Comparison of ENCODE assay signal across 9 cellular contexts in genomic region chr3:187000711-187001151, GRCh38.
A peak's percentile ranks its signal among the peaks of the same experiment; 100 is the strongest.
DNase-seq lines count a peak whose midpoint lies in the region; ATAC-seq and TF ChIP-seq lines count a peak whose summit lies in the region.
"Had no signal": no experiment of that assay in that cellular context is flagged by ENCODE, and none has a peak within 500 bp of the region (broad histone marks: within the 10 kb centered on the region; RNA-seq: fewer than 3 reads in every experiment).

No MANE protein-coding gene starts in this region.

- no peaks in the 10 kb centered on the region for H4K20me1 ChIP-seq in PC-3 (ENCODE audit: low read length)

- DNase-seq in PC-3 (no peak), pons (ENCODE audit: low spot score) (peak; percentile 64), upper lobe of left lung (no peak), Caco-2 (no peak), GM03348 (ENCODE audit: low spot score) (no peak)
- DNase-seq: NCI-H2171 had no signal

- H3K4me3 ChIP-seq in PC-3 (ENCODE audit: low read length) (no peak overlapping the region), upper lobe of left lung (no peak overlapping the region), Caco-2 (ENCODE audit: low read depth, low read length) (no peak overlapping the region)

- no peaks in the 10 kb centered on the region for H3K79me2 ChIP-seq in PC-3 (ENCODE audit: low read length)

- no peak for TF ChIP-seq EP300 in upper lobe of left lung (IDR thresholded peaks at IDR 0.05)

- H3K27me3 Mint-ChIP-seq in Caco-2 (ENCODE audit: insufficient read depth, unreplicated experiment): no peaks in the 10 kb centered on the region

- no peak overlapping the region for H2AFZ ChIP-seq in PC-3 (ENCODE audit: low read length)

- ATAC-seq in GM19043 (IDR thresholded peaks at IDR 0.05; ENCODE audit: low read depth, unreplicated experiment) (peak; percentile 59), HG02852 (IDR thresholded peaks at IDR 0.05; ENCODE audit: unreplicated experiment) (peak; percentile 64), PC-3 (no peak), upper lobe of left lung (ENCODE audit: low FRiP score in 2 of 2) (no peak)

- no peaks in the 10 kb centered on the region for H3K9me3 Mint-ChIP-seq in Caco-2 (ENCODE audit: unreplicated experiment)

- intact Hi-C loops in PC-3 (cut with micrococcal nuclease): no loop called here
- intact Hi-C loops in Caco-2 (cut with micrococcal nuclease; ENCODE audit: unreplicated experiment): no loop called here

- no peaks in the 10 kb centered on the region for H3F3A ChIP-seq in PC-3 (ENCODE audit: low read length, unreplicated experiment)

- H3K9me2 ChIP-seq in PC-3 (replicated peaks; ENCODE audit: low read length): no peaks in the 10 kb centered on the region

- WGBS in upper lobe of left lung, 2 donors: 77 to 83% methylated on average over 4 of the region's 4 CpGs

- BruUV-seq in PC-3 (replicated peaks; lab: Mats Ljungman, UMichigan) (no TSS peak), Caco-2 (replicated peaks; lab: Mats Ljungman, UMichigan) (no TSS peak)

- H3K27ac Mint-ChIP-seq in Caco-2 (ENCODE audit: unreplicated experiment): no peak overlapping the region

- H3K36me3 ChIP-seq in PC-3 (ENCODE audit: low read depth, low read length) (no peaks in the 10 kb centered on the region), upper lobe of left lung (no peaks in the 10 kb centered on the region), Caco-2 (ENCODE audit: control insufficient read depth, insufficient read depth, low read length) (no peaks in the 10 kb centered on the region)

- H3K9me3 ChIP-seq in PC-3 (ENCODE audit: low read length) (no peaks in the 10 kb centered on the region), upper lobe of left lung (no peaks in the 10 kb centered on the region), Caco-2 (no peaks in the 10 kb centered on the region)

- TF ChIP-seq POLR2A in upper lobe of left lung (IDR thresholded peaks at IDR 0.05): no peak

- CTCF ChIA-PET in PC-3 (lab: Charles Lee): no interaction called here
- CTCF ChIA-PET in Caco-2 (lab: Charles Lee): no interaction called here

- TF ChIP-seq CTCF in PC-3 (conservative IDR thresholded peaks at IDR 0.05; ENCODE audit: low read depth, low read length) (no peak), upper lobe of left lung (IDR thresholded peaks at IDR 0.05) (no peak), Caco-2 (IDR thresholded peaks at IDR 0.05; ENCODE audit: insufficient read depth in 1 of 2, low read depth in 1 of 2, low read length in 1 of 2, severe bottlenecking in 1 of 2, unreplicated experiment in 1 of 2) (no peak)

- H3K27me3 ChIP-seq in PC-3 (ENCODE audit: low read length) (no peaks in the 10 kb centered on the region), upper lobe of left lung (no peaks in the 10 kb centered on the region), Caco-2 (replicated peaks; ENCODE audit: control insufficient read depth, insufficient read depth, low read length) (no peaks in the 10 kb centered on the region)

- H3K4me2 ChIP-seq in PC-3 (ENCODE audit: low read length): no peak overlapping the region

- H3K4me1 Mint-ChIP-seq in Caco-2 (ENCODE audit: low read depth, unreplicated experiment): peaks cover 3% of the 10 kb centered on the region

- H3K4me3 Mint-ChIP-seq in Caco-2 (ENCODE audit: unreplicated experiment): no peak overlapping the region
- H3K4me3 Mint-ChIP-seq: neural crest cell had no signal

- H3K36me3 Mint-ChIP-seq in Caco-2 (ENCODE audit: insufficient read depth, unreplicated experiment): no peaks in the 10 kb centered on the region

- POLR2A ChIA-PET in PC-3 (lab: Charles Lee; ENCODE audit: unreplicated experiment): no interaction called here
- POLR2A ChIA-PET in Caco-2 (lab: Charles Lee): no interaction called here

- no peak overlapping the region for H3K9ac ChIP-seq in PC-3 (ENCODE audit: low read length)

- H3K4me1 ChIP-seq in PC-3 (ENCODE audit: insufficient read depth, low read length): peaks cover 13% of the 10 kb centered on the region; the same call in 1 of the 2 replicates
- H3K4me1 ChIP-seq in upper lobe of left lung: peaks cover 0 to 4% (median 1%) of the 10 kb centered on the region in 4 donors
- no peaks in the 10 kb centered on the region for H3K4me1 ChIP-seq in Caco-2

- H3K27ac ChIP-seq in PC-3 (ENCODE audit: low read length) (peak overlapping the region; percentile 53), upper lobe of left lung (peak overlapping the region in 1 of 4 donors; percentile 37)

Comparison
In these comparisons a context has a peak if more than half of its experiments do, and no peak if none do; other contexts are left out.
1. ATAC-seq: peak in GM19043 (single experiment) and HG02852 (single experiment); none in PC-3 (single experiment) and upper lobe of left lung (0 of 2).